In genomic region chr12:7834701-7835100, GRCh38 we compare ENCODE assay signal across 32 cellular contexts. TPM values are rescaled to one million over a fixed set of nuclear protein-coding genes. Genes with fewer than 3 reads are reported as not detected.
DNase-seq lines count a peak whose midpoint lies in the region; ATAC-seq and TF ChIP-seq lines count a peak whose summit lies in the region.
"Had no signal": no experiment of that assay in that cellular context is flagged by ENCODE, and none has a peak within 500 bp of the region (broad histone marks: within the 10 kb centered on the region; RNA-seq: fewer than 3 reads in every experiment).

No MANE protein-coding gene starts in this region.

- H3K4ac ChIP-seq in mesendoderm (ENCODE audit: low read depth, low read length), result no peak overlapping the region

- peak overlapping the region; percentile 33; the same call in 1 of the 2 replicates for H3K4me2 ChIP-seq in PC-9
- H3K4me2 ChIP-seq in mesendoderm (ENCODE audit: low read length), result no peak overlapping the region

- no peak overlapping the region for H2BK5ac ChIP-seq in mesendoderm (ENCODE audit: low read length)

- H2BK120ac ChIP-seq in mesendoderm (ENCODE audit: low read depth, low read length), result no peak overlapping the region

- H3K27me3 ChIP-seq in PC-9 (ENCODE audit: insufficient read depth, low read depth) (no peaks in the 10 kb centered on the region), neutrophil (no peaks in the 10 kb centered on the region), mesendoderm (ENCODE audit: insufficient read depth, low read length, poor library complexity) (no peaks in the 10 kb centered on the region)
- H3K27me3 ChIP-seq: SJCRH30, transverse colon had no signal

- TF ChIP-seq CTCF in PC-9 (conservative IDR thresholded peaks at IDR 0.05) (no peak), fibroblast of mammary gland (conservative IDR thresholded peaks at IDR 0.05; ENCODE audit: control insufficient read depth, insufficient read depth, low read depth, low read length) (no peak), neutrophil (IDR thresholded peaks at IDR 0.05) (no peak)

- H4K20me1 ChIP-seq in PC-9 (ENCODE audit: insufficient read depth), result no peaks in the 10 kb centered on the region

- H2AK5ac ChIP-seq in mesendoderm (ENCODE audit: low read length), result no peak overlapping the region

- H3K79me2 ChIP-seq in PC-9 (ENCODE audit: low read depth) (no peaks in the 10 kb centered on the region), mesendoderm (ENCODE audit: control insufficient read depth, insufficient read depth, low read length) (no peaks in the 10 kb centered on the region)

- H3K27ac ChIP-seq in PC-9, result no peak overlapping the region
- peak overlapping the region; percentile 93 for H3K27ac ChIP-seq in neutrophil
- H3K27ac ChIP-seq in mesendoderm (ENCODE audit: low read depth, low read length), result no peak overlapping the region
- H3K27ac ChIP-seq: epithelial cell of prostate, SJCRH30, transverse colon had no signal

- H3K4me3 Mint-ChIP-seq in T-helper 2 cell treated with Interferon-gamma antibody and Interleukin-4, amounts not matched to agents 5 μg/mL and 100 μg/mL, for 36 hours, result no peak overlapping the region
- H3K4me3 Mint-ChIP-seq: activated B cell treated with CpG ODN at 0.5 μM for 24 hours; CD4-positive, alpha-beta T cell; natural killer cell treated with Interleukin-12 subunit alpha and Interleukin-12 subunit beta and Interleukin-15 and Interleukin-18, amount 100 ng/mL, for 72 hours; stimulated activated effector memory CD8-positive, alpha-beta T cell treated with anti-CD3 and anti-CD28 coated beads, Interleukin-12 subunit alpha, Interleukin-12 subunit beta, amount 100 ng/mL, for 72 hours had no signal

- H3K4me3 ChIP-seq in PC-9, result no peak overlapping the region
- H3K4me3 ChIP-seq in fibroblast of mammary gland (ENCODE audit: control insufficient read depth, low read depth, low read length), result no peak overlapping the region
- peak overlapping the region; percentile 10 to 30 for H3K4me3 ChIP-seq in neutrophil (ENCODE audit: low read depth in 1 of 2, low read length in 1 of 2)
- H3K4me3 ChIP-seq in mesendoderm (ENCODE audit: low read length), result no peak overlapping the region
- H3K4me3 ChIP-seq: mucosa of descending colon, SJCRH30, transverse colon had no signal

- peaks cover 3% of the 10 kb centered on the region for H3K4me1 Mint-ChIP-seq in T-helper 2 cell treated with Interferon-gamma antibody and Interleukin-4, amounts not matched to agents 5 μg/mL and 100 μg/mL, for 36 hours (ENCODE audit: low read depth)
- H3K4me1 Mint-ChIP-seq: stimulated activated effector memory CD8-positive, alpha-beta T cell treated with anti-CD3 and anti-CD28 coated beads, Interleukin-12 subunit alpha, Interleukin-12 subunit beta, amount 100 ng/mL, for 72 hours had no signal

- no peaks in the 10 kb centered on the region for H3K27me3 Mint-ChIP-seq in T-helper 2 cell treated with Interferon-gamma antibody and Interleukin-4, amounts not matched to agents 5 μg/mL and 100 μg/mL, for 36 hours (ENCODE audit: low read depth)
- H3K27me3 Mint-ChIP-seq: CD4-positive, alpha-beta T cell had no signal

- H2AFZ ChIP-seq in PC-9, result no peak overlapping the region

- H4K8ac ChIP-seq in mesendoderm (ENCODE audit: low read depth, low read length), result no peak overlapping the region

- no peaks in the 10 kb centered on the region for H3K36me3 ChIP-seq in PC-9 (ENCODE audit: low read depth)
- H3K36me3 ChIP-seq in neutrophil, result no peaks in the 10 kb centered on the region
- H3K36me3 ChIP-seq in mesendoderm (ENCODE audit: control insufficient read depth, insufficient read depth, low read length), result no peaks in the 10 kb centered on the region
- H3K36me3 ChIP-seq: SJCRH30, transverse colon had no signal

- no peaks in the 10 kb centered on the region for H3K9me3 ChIP-seq in PC-9 (ENCODE audit: insufficient read depth, low read depth)
- no peaks in the 10 kb centered on the region for H3K9me3 ChIP-seq in neutrophil
- H3K9me3 ChIP-seq: mucosa of descending colon, SJCRH30, transverse colon had no signal

- POLR2A ChIA-PET in PC-9 (lab: Charles Lee; ENCODE audit: unreplicated experiment), result interaction anchor here (0.7 kb wide), 1 partner anchor 192 kb away, joined by 3 read pairs; no protein-coding TSS in a partner anchor

- H4K5ac ChIP-seq in mesendoderm (ENCODE audit: low read length), result no peak overlapping the region

- intact Hi-C loops in PC-9 (cut with micrococcal nuclease; ENCODE audit: unreplicated experiment) (no loop called here), left colon (cut with DNase I, micrococcal nuclease) (no loop called here)

- H3K27ac Mint-ChIP-seq in T-helper 2 cell treated with Interferon-gamma antibody and Interleukin-4, amounts not matched to agents 5 μg/mL and 100 μg/mL, for 36 hours, result no peak overlapping the region
- H3K27ac Mint-ChIP-seq: activated B cell treated with CpG ODN at 0.5 μM for 24 hours; activated naive CD4-positive, alpha-beta T cell treated with anti-CD3 and anti-CD28 coated beads, Interleukin-2, amount 50 U/mL, for 72 hours; CD4-positive, alpha-beta T cell; natural killer cell treated with Interleukin-12 subunit alpha and Interleukin-12 subunit beta and Interleukin-15 and Interleukin-18, amount 100 ng/mL, for 72 hours; stimulated activated effector memory CD8-positive, alpha-beta T cell treated with anti-CD3 and anti-CD28 coated beads, Interleukin-12 subunit alpha, Interleukin-12 subunit beta, amount 100 ng/mL, for 72 hours had no signal

- DNase-seq in AG08396 (ENCODE audit: low spot score) (peak; percentile 16), PC-9 (peak in 1 of 2 experiments; percentile 70), fibroblast of mammary gland (ENCODE audit: low read depth) (peak; percentile 8), NCI-H748 treated with DMSO at 0.1 percent for 48 hours (lab: John Stamatoyannopoulos, UW) (no peak), left colon (no peak), mesendoderm (no peak)
- DNase-seq in T-helper 2 cell treated with Interferon-gamma antibody and Interleukin-4, amounts not matched to agents 5 μg/mL and 100 μg/mL, for 36 hours (ENCODE audit: low spot score), result no peak
- DNase-seq: activated B cell treated with CpG ODN at 0.5 μM for 24 hours; activated CD4-positive, alpha-beta T cell treated with anti-CD3 and anti-CD28 coated beads, Interleukin-2, amount 50 U/mL, for 1 hour; activated effector memory CD4-positive, alpha-beta T cell treated with Interleukin-2 at 50 U/mL for 16 hours; activated T-cell treated with anti-CD3 and anti-CD28 coated beads, Interleukin-2, amount 50 U/mL, for 1 hour; anterior cingulate cortex; CD4-positive, alpha-beta T cell; effector CD4-positive, alpha-beta T cell; glutamatergic neuron; KG1; kidney; mucosa of descending colon; NCI-H1436; NCI-H2107; NCI-H774; SJCRH30; transverse colon had no signal

- H3K4me1 ChIP-seq in PC-9 (replicated peaks; ENCODE audit: insufficient read depth), result peaks cover 17% of the 10 kb centered on the region
- peaks cover 75 to 76% of the 10 kb centered on the region in 2 experiments for H3K4me1 ChIP-seq in neutrophil (ENCODE audit: control insufficient read depth in 1 of 2, insufficient read depth in 1 of 2, low read depth in 1 of 2, low read length in 1 of 2)
- no peaks in the 10 kb centered on the region for H3K4me1 ChIP-seq in mesendoderm (ENCODE audit: control insufficient read depth, low read depth, low read length)
- H3K4me1 ChIP-seq: SJCRH30, transverse colon had no signal

- no peak overlapping the region for H3K23ac ChIP-seq in mesendoderm (ENCODE audit: low read length)

- WGBS in mesendoderm (ENCODE audit: extremely low coverage, insufficient coverage, low lambda C conversion rate), result no CpG with 5 or more reads among the region's 1 CpG

- peaks cover 7% of the 10 kb centered on the region; the same call in 1 of the 2 replicates for H3F3A ChIP-seq in PC-9 (ENCODE audit: insufficient read depth, low read depth)

- no peaks in the 10 kb centered on the region for H3K9me2 ChIP-seq in PC-9 (ENCODE audit: insufficient read depth)

- H3K36me3 Mint-ChIP-seq in T-helper 2 cell treated with Interferon-gamma antibody and Interleukin-4, amounts not matched to agents 5 μg/mL and 100 μg/mL, for 36 hours (ENCODE audit: low read depth), result no peaks in the 10 kb centered on the region
- H3K36me3 Mint-ChIP-seq: activated naive CD4-positive, alpha-beta T cell treated with anti-CD3 and anti-CD28 coated beads, Interleukin-2, amount 50 U/mL, for 72 hours; natural killer cell treated with Interleukin-12 subunit alpha and Interleukin-12 subunit beta and Interleukin-15 and Interleukin-18, amount 100 ng/mL, for 72 hours; stimulated activated effector memory CD8-positive, alpha-beta T cell treated with anti-CD3 and anti-CD28 coated beads, Interleukin-12 subunit alpha, Interleukin-12 subunit beta, amount 100 ng/mL, for 72 hours had no signal

- no TSS peak for BruUV-seq in PC-9 (replicated peaks; lab: Mats Ljungman, UMichigan)

- H3K79me1 ChIP-seq in mesendoderm (ENCODE audit: low read length), result no peaks in the 10 kb centered on the region

- H3K9ac ChIP-seq in mesendoderm (ENCODE audit: low read length), result no peak overlapping the region

- H2BK15ac ChIP-seq in mesendoderm (replicated peaks; ENCODE audit: low read depth), result no peak overlapping the region

- CTCF ChIA-PET in PC-9 (lab: Charles Lee), result interaction anchor here (0.6 to 0.9 kb wide), 4 partner anchors 99 to 709 kb away, joined by 3 to 5 read pairs (median 4); no protein-coding TSS in a partner anchor

- H3K9me3 Mint-ChIP-seq in T-helper 2 cell treated with Interferon-gamma antibody and Interleukin-4, amounts not matched to agents 5 μg/mL and 100 μg/mL, for 36 hours, result no peaks in the 10 kb centered on the region
- H3K9me3 Mint-ChIP-seq: activated B cell treated with CpG ODN at 0.5 μM for 24 hours; activated naive CD4-positive, alpha-beta T cell treated with anti-CD3 and anti-CD28 coated beads, Interleukin-2, amount 50 U/mL, for 72 hours; CD4-positive, alpha-beta T cell; natural killer cell treated with Interleukin-12 subunit alpha and Interleukin-12 subunit beta and Interleukin-15 and Interleukin-18, amount 100 ng/mL, for 72 hours; stimulated activated effector memory CD8-positive, alpha-beta T cell treated with anti-CD3 and anti-CD28 coated beads, Interleukin-12 subunit alpha, Interleukin-12 subunit beta, amount 100 ng/mL, for 72 hours had no signal

- ATAC-seq in left colon, result no peak
- ATAC-seq: activated naive CD4-positive, alpha-beta T cell treated with anti-CD3 and anti-CD28 coated beads, Interleukin-2, amount 50 U/mL, for 72 hours; mucosa of descending colon; stimulated activated effector memory CD8-positive, alpha-beta T cell treated with anti-CD3 and anti-CD28 coated beads, Interleukin-12 subunit alpha, Interleukin-12 subunit beta, amount 100 ng/mL, for 72 hours had no signal

- H3K56ac ChIP-seq in mesendoderm (ENCODE audit: low read length), result no peak overlapping the region

- H3K18ac ChIP-seq in mesendoderm (ENCODE audit: low read length), result no peak overlapping the region

RNA-seq across cellular contexts. Expression of gene SLC2A14, which starts 38.0 kb away (rescaled TPM):
- total RNA-seq in PC-9 (2021) (0.13 TPM in 1 of 2 replicates, not detected in the other), left colon (under 1 TPM; 0.36 to 0.37 TPM)
- polyA plus RNA-seq in mesendoderm (2013, experiment 1 of 2), result 10.5 TPM
- 9.8 TPM for polyA plus RNA-seq in mesendoderm (2013, experiment 2 of 2)
- total RNA-seq: Daoy, kidney, omental fat pad, pulmonary artery endothelial cell had no signal

RNA-seq across cellular contexts. Expression of gene NANOG, which starts 45.5 kb away (rescaled TPM):
- total RNA-seq in PC-9 (2021) (not detected in 2 replicates), left colon (under 1 TPM; 0.09 to 0.22 TPM)
- polyA plus RNA-seq in mesendoderm (2013, experiment 1 of 2), result 198 TPM
- 200 TPM for polyA plus RNA-seq in mesendoderm (2013, experiment 2 of 2)
- total RNA-seq: activated B cell treated with CpG ODN at 0.5 μM for 24 hours; activated naive CD4-positive, alpha-beta T cell treated with anti-CD3 and anti-CD28 coated beads, Interleukin-2, amount 50 U/mL, for 72 hours; CD4-positive, alpha-beta T cell; Daoy; H4; natural killer cell treated with Interleukin-12 subunit alpha and Interleukin-12 subunit beta and Interleukin-15 and Interleukin-18, amount 100 ng/mL, for 72 hours; pulmonary artery endothelial cell; SJCRH30 had no signal

Comparison
In these comparisons a context has a peak if more than half of its experiments do, and no peak if none do; other contexts are left out.
1. DNase-seq: peak in AG08396 (single experiment) and fibroblast of mammary gland (single experiment); none in NCI-H748 treated with DMSO at 0.1 percent for 48 hours (single experiment), left colon (0 of 2), T-helper 2 cell treated with Interferon-gamma antibody and Interleukin-4, amounts not matched to agents 5 μg/mL and 100 μg/mL, for 36 hours (single experiment) and mesendoderm (single experiment).
2. H3K4me3 ChIP-seq: peak in neutrophil (2 of 2); none in PC-9 (single experiment), fibroblast of mammary gland (single experiment) and mesendoderm (single experiment).